ENCODE assay signal across 16 cellular contexts in genomic region chr21:43300496-43301423, GRCh38.
DNase-seq lines count a peak whose midpoint lies in the region; ATAC-seq and TF ChIP-seq lines count a peak whose summit lies in the region.
"Had no signal": no experiment of that assay in that cellular context is flagged by ENCODE, and none has a peak within 500 bp of the region (broad histone marks: within the 10 kb centered on the region; RNA-seq: fewer than 3 reads in every experiment).

No MANE protein-coding gene starts in this region.

- no TSS peak for BruUV-seq in A673 (replicated peaks; lab: Mats Ljungman, UMichigan)

- TF ChIP-seq CTCF in RWPE2 (IDR thresholded peaks at IDR 0.05; ENCODE audit: poor library complexity, severe bottlenecking) (no peak), A673 (conservative IDR thresholded peaks at IDR 0.05; ENCODE audit: low read depth, low read length) (no peak), ascending aorta (IDR thresholded peaks at IDR 0.05) (no peak)

- ATAC-seq in RWPE2 (ENCODE audit: low read depth) (peak; percentile 69), esophagus mucosa (peak; percentile 90), HG02973 (IDR thresholded peaks at IDR 0.05; ENCODE audit: unreplicated experiment) (no peak)
- ATAC-seq: activated CD8-positive, alpha-beta T cell treated with anti-CD3 and anti-CD28 coated beads, Interleukin-2, amount 10 ng/mL, durations not matched to agents 7 days and 5 days; activated naive CD8-positive, alpha-beta T cell treated with anti-CD3 and anti-CD28 coated beads, Interleukin-2, amount 50 U/mL, for 24 hours; HCT116 had no signal

- H3K4me3 ChIP-seq in RWPE2 (ENCODE audit: severe bottlenecking) (no peak overlapping the region), skin epidermis (no peak overlapping the region), A673 (ENCODE audit: low read depth, low read length, poor library complexity, severe bottlenecking) (no peak overlapping the region), ascending aorta (no peak overlapping the region)
- H3K4me3 ChIP-seq: testis had no signal

- CTCF ChIA-PET in A673 (lab: Charles Lee) = no interaction called here

- H3K36me3 ChIP-seq in RWPE2 (ENCODE audit: low read depth) (no peaks in the 10 kb centered on the region), A673 (ENCODE audit: insufficient read depth, low read length, poor library complexity, severe bottlenecking) (no peaks in the 10 kb centered on the region), ascending aorta (no peaks in the 10 kb centered on the region)

- no peaks in the 10 kb centered on the region for H3K27me3 ChIP-seq in RWPE2 (ENCODE audit: insufficient read depth, poor library complexity, severe bottlenecking)
- no peaks in the 10 kb centered on the region for H3K27me3 ChIP-seq in A673 (replicated peaks; ENCODE audit: insufficient read depth, low read depth, low read length, poor library complexity)
- no peaks in the 10 kb centered on the region for H3K27me3 ChIP-seq in ascending aorta
- H3K27me3 ChIP-seq: testis had no signal

- POLR2A ChIA-PET in A673 (lab: Charles Lee; ENCODE audit: low non-redundant PET) = interaction anchor here (0.6 kb wide), 1 partner anchor 12 kb away, joined by 9 read pairs; no protein-coding TSS in a partner anchor

- intact Hi-C loops in A673 (cut with micrococcal nuclease; ENCODE audit: unreplicated experiment) (no loop called here), ascending aorta (cut with DNase I) (no loop called here)

- H3K4me1 ChIP-seq in RWPE2 (ENCODE audit: insufficient read depth, poor library complexity, severe bottlenecking) = peaks cover 6% of the 10 kb centered on the region
- no peaks in the 10 kb centered on the region for H3K4me1 ChIP-seq in A673 (ENCODE audit: insufficient read depth, low read length, poor library complexity, severe bottlenecking)
- H3K4me1 ChIP-seq in ascending aorta = no peaks in the 10 kb centered on the region
- H3K4me1 ChIP-seq: testis had no signal

- H3K9me3 ChIP-seq in RWPE2 (ENCODE audit: severe bottlenecking) (no peaks in the 10 kb centered on the region), A673 (ENCODE audit: low read depth, low read length, poor library complexity, severe bottlenecking) (no peaks in the 10 kb centered on the region), ascending aorta (no peaks in the 10 kb centered on the region)
- H3K9me3 ChIP-seq: testis had no signal

- DNase-seq in RWPE2 (ENCODE audit: low spot score) (peak; percentile 57), kidney tubule cell (ENCODE audit: low spot score) (peak; percentile 13), A673 (ENCODE audit: low spot score) (no peak), ascending aorta (ENCODE audit: low spot score in 2 of 2) (no peak)
- no peak for DNase-seq in activated CD8-positive, alpha-beta memory T cell treated with anti-CD3 and anti-CD28 coated beads, Interleukin-2, amount 50 U/mL, for 48 hours
- DNase-seq: activated CD8-positive, alpha-beta T cell treated with anti-CD3 and anti-CD28 coated beads, Interleukin-2, amount 10 ng/mL, durations not matched to agents 7 days and 5 days; activated naive CD8-positive, alpha-beta T cell treated with anti-CD3 and anti-CD28 coated beads, Interleukin-2, amount 50 U/mL, for 24 hours; cerebellar nuclear complex; MM.1S; NCI-H187 treated with DMSO at 0.1 percent for 48 hours; NCI-H510A treated with DMSO at 0.1 percent for 48 hours; testis had no signal

- H3K27ac ChIP-seq in RWPE2 (ENCODE audit: poor library complexity, severe bottlenecking) (no peak overlapping the region), skin epidermis (peak overlapping the region in 20 of 21 experiments; percentile 30 to 91 (median 80)), A673 (ENCODE audit: low read depth, low read length, poor library complexity, severe bottlenecking) (no peak overlapping the region), ascending aorta (no peak overlapping the region)
- H3K27ac ChIP-seq: testis had no signal

Comparison
In these comparisons a context has a peak if more than half of its experiments do, and no peak if none do; other contexts are left out.
1. DNase-seq: peak in RWPE2 (single experiment) and kidney tubule cell (single experiment); none in A673 (single experiment), ascending aorta (0 of 2) and activated CD8-positive, alpha-beta memory T cell treated with anti-CD3 and anti-CD28 coated beads, Interleukin-2, amount 50 U/mL, for 48 hours (single experiment).
2. H3K27ac ChIP-seq: peak in skin epidermis (20 of 21); none in RWPE2 (single experiment), A673 (single experiment) and ascending aorta (0 of 2).